ENCODE assay signal across 26 cellular contexts in the genomic region with DNA sequence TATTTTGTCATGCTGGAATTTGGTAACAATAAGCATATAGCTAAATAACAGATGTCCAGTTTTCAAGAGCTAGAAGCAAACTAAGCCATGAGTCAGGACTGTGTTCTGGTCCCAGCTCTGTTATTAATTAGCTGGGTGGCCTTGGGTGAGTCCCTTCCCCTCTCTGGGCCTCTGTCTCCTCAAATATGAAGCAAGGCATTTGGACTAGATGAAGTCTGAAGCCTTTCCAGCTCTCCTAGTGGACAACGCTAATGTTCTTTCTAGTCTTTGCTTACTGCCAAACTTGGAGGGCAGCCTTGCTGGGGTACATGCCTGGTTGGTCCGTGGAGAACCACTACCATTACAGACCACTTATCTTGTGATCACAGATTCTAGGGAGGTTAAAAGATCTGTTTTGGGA.
DNase-seq lines count a peak whose midpoint lies in the region; ATAC-seq and TF ChIP-seq lines count a peak whose summit lies in the region.
"Had no signal": no experiment of that assay in that cellular context is flagged by ENCODE, and none has a peak within 500 bp of the region (broad histone marks: within the 10 kb centered on the region; RNA-seq: fewer than 3 reads in every experiment).

No MANE protein-coding gene starts in this region.

- no peak overlapping the region for H2BK5ac ChIP-seq in mesenchymal stem cell (ENCODE audit: low read depth, low read length, poor library complexity, severe bottlenecking)

- H3K27ac ChIP-seq in HCT116 (ENCODE audit: low read depth, low read length) (peak overlapping the region; percentile 53; the same call in 1 of the 2 replicates), coronary artery (peak overlapping the region; percentile 7 to 51), mesenchymal stem cell (ENCODE audit: low read length, poor library complexity, severe bottlenecking) (no peak overlapping the region)
- H3K27ac ChIP-seq: foreskin keratinocyte had no signal

- H3K4me3 ChIP-seq in HCT116 (replicated peaks in 1 of 2; ENCODE audit: low read depth in 1 of 2, low read length in 2 of 2), result no peak overlapping the region
- H3K4me3 ChIP-seq in coronary artery, result no peak overlapping the region
- H3K4me3 ChIP-seq in mesenchymal stem cell (ENCODE audit: insufficient read depth in 1 of 2, low read depth in 1 of 2, low read length in 2 of 2), result no peak overlapping the region
- H3K4me3 ChIP-seq: GM23338, ovary had no signal

- H3K23ac ChIP-seq in mesenchymal stem cell (ENCODE audit: low read length in 2 of 2), result no peak overlapping the region

- intact Hi-C loops in HCT116 (cut with micrococcal nuclease), result no loop called here

- no peaks in the 10 kb centered on the region for H3K79me2 ChIP-seq in HCT116 (ENCODE audit: insufficient read depth, low read length)

- peak overlapping the region; percentile 59 for H3K4me2 ChIP-seq in HCT116 (ENCODE audit: low read length)
- H3K4me2 ChIP-seq in mesenchymal stem cell (ENCODE audit: low read length, poor library complexity, severe bottlenecking), result no peak overlapping the region
- H3K4me2 ChIP-seq: GM23338 had no signal

- no peak overlapping the region for H2BK15ac ChIP-seq in mesenchymal stem cell (ENCODE audit: low read depth, poor library complexity, severe bottlenecking)

- H4K20me1 ChIP-seq in HCT116 (ENCODE audit: insufficient read depth), result no peaks in the 10 kb centered on the region

- H3K9me2 ChIP-seq in HCT116 (ENCODE audit: insufficient read depth), result no peaks in the 10 kb centered on the region

- TF ChIP-seq CTCF in HCT116 (IDR thresholded peaks at IDR 0.05 in 2 of 3, conservative IDR thresholded peaks at IDR 0.05 in 1 of 3; ENCODE audit: borderline replicate concordance in 1 of 3, insufficient read depth in 1 of 3, low read depth in 2 of 3, low read length in 2 of 3) (no peak), coronary artery (IDR thresholded peaks at IDR 0.05) (no peak), GM10266 (IDR thresholded peaks at IDR 0.05; ENCODE audit: control insufficient read depth, insufficient read depth, low read depth, missing control alignments) (no peak)

- POLR2A ChIA-PET in HCT116 (lab: Charles Lee), result no interaction called here

- RAD21 ChIA-PET in HCT116 (lab: Charles Lee; ENCODE audit: low non-redundant PET in 1 of 2, low total read pairs in 2 of 2, uncharacterized antibody in 2 of 2, unreplicated experiment in 2 of 2), result no interaction called here

- no peaks in the 10 kb centered on the region for H3K9me3 ChIP-seq in HCT116 (ENCODE audit: control insufficient read depth in 1 of 2, insufficient read depth in 1 of 2, low read depth in 1 of 2, low read length in 2 of 2)
- H3K9me3 ChIP-seq in mesenchymal stem cell (ENCODE audit: control insufficient read depth, low read length), result no peaks in the 10 kb centered on the region
- H3K9me3 ChIP-seq: ovary had no signal

- H2AFZ ChIP-seq in HCT116 (ENCODE audit: low read depth, low read length, poor library complexity, severe bottlenecking) (no peak overlapping the region), mesenchymal stem cell (ENCODE audit: low read depth, low read length) (no peak overlapping the region)
- H2AFZ ChIP-seq: GM23338 had no signal

- no peak for TF ChIP-seq RAD21 in HCT116 (IDR thresholded peaks at IDR 0.05; ENCODE audit: low read depth)

- no peak overlapping the region for H2BK12ac ChIP-seq in mesenchymal stem cell (ENCODE audit: low read length in 2 of 2)

- H3K18ac ChIP-seq in mesenchymal stem cell (ENCODE audit: low read depth in 1 of 2, low read length in 2 of 2), result peak overlapping the region in 1 of 2 experiments; percentile 55

- H2BK120ac ChIP-seq in mesenchymal stem cell (ENCODE audit: low read depth, low read length), result no peak overlapping the region

- peaks cover 20 to 29% of the 10 kb centered on the region in 2 experiments for H3K4me1 ChIP-seq in HCT116 (ENCODE audit: control insufficient read depth in 1 of 2, insufficient read depth in 2 of 2, low read length in 2 of 2)
- H3K4me1 ChIP-seq in mesenchymal stem cell (ENCODE audit: control insufficient read depth, insufficient read depth, low read depth, low read length), result peaks cover 5% of the 10 kb centered on the region
- H3K4me1 ChIP-seq: foreskin keratinocyte had no signal

- H3K79me1 ChIP-seq in mesenchymal stem cell (replicated peaks; ENCODE audit: low read length, poor library complexity, severe bottlenecking), result peaks cover 13% of the 10 kb centered on the region

- TF ChIP-seq POLR2A in HCT116 (IDR thresholded peaks at IDR 0.05; ENCODE audit: borderline replicate concordance, extremely low read depth, insufficient read depth, insufficient read length), result no peak

- H3K9ac ChIP-seq in HCT116 (ENCODE audit: low read length) (no peak overlapping the region), mesenchymal stem cell (ENCODE audit: low read length) (peak overlapping the region; percentile 73)

- no TSS peak for BruUV-seq in HCT116 (replicated peaks; lab: Mats Ljungman, UMichigan)

- H3K27me3 ChIP-seq in HCT116 (ENCODE audit: insufficient read depth, low read length), result no peaks in the 10 kb centered on the region
- H3K27me3 ChIP-seq in mesenchymal stem cell (ENCODE audit: control insufficient read depth in 1 of 2, insufficient read depth in 1 of 2, low read length in 2 of 2), result no peaks in the 10 kb centered on the region
- H3K27me3 ChIP-seq: foreskin keratinocyte, ovary had no signal

- H3K36me3 ChIP-seq in HCT116 (ENCODE audit: control insufficient read depth in 1 of 2, insufficient read depth in 2 of 2, low read length in 2 of 2) (no peaks in the 10 kb centered on the region), mesenchymal stem cell (ENCODE audit: control insufficient read depth in 1 of 2, insufficient read depth in 2 of 2, low read depth in 1 of 2, low read length in 2 of 2) (peaks cover 36 to 89% of the 10 kb centered on the region in 2 experiments)
- H3K36me3 ChIP-seq: ovary had no signal

- H3K14ac ChIP-seq in mesenchymal stem cell (ENCODE audit: low read length in 2 of 2), result no peak overlapping the region

- WGBS in mesenchymal stem cell, result 100% methylated on average over 1 of the region's 2 CpGs

- H4K8ac ChIP-seq in mesenchymal stem cell (ENCODE audit: low read length), result no peak overlapping the region

- no peak for ATAC-seq in HCT116
- ATAC-seq: activated CD4-positive, alpha-beta T cell treated with anti-CD3 and anti-CD28 coated beads for 36 hours; activated T-cell treated with anti-CD3 and anti-CD28 coated beads, Interleukin-2, amount 50 U/mL, for 4 hours; foreskin keratinocyte; GM23338; left lobe of liver; naive thymus-derived CD8-positive, alpha-beta T cell; stimulated activated memory B cell treated with anti-CD40 and anti-IgM and Interleukin-4, amounts not matched to agents 10 μg/mL and 1 μg/mL and 100 μg/mL, for 72 hours had no signal

- peak; percentile 14 for DNase-seq in AG08395 (ENCODE audit: low spot score)
- no peak for DNase-seq in HCT116 (ENCODE audit: low read depth, low spot score)
- no peak for DNase-seq in coronary artery (ENCODE audit: low spot score)
- DNase-seq in mesenchymal stem cell, result no peak
- DNase-seq in GDM1 (lab: John Stamatoyannopoulos, UW), result no peak
- DNase-seq in mucosa of gallbladder (ENCODE audit: low spot score), result no peak
- DNase-seq in GM10266 (ENCODE audit: extremely low spot score), result no peak
- no peak for DNase-seq in inferior parietal cortex (ENCODE audit: extremely low spot score)
- DNase-seq: activated CD4-positive, alpha-beta T cell treated with anti-CD3 and anti-CD28 coated beads for 36 hours; activated naive CD4-positive, alpha-beta T cell; activated T-cell treated with anti-CD3 and anti-CD28 coated beads, Interleukin-2, amount 50 U/mL, for 4 hours; amniotic stem cell; cortex of kidney; DMS 273 treated with DMSO at 0.1 percent for 48 hours; foreskin keratinocyte; naive thymus-derived CD8-positive, alpha-beta T cell; NCI-H1048; NCI-H187 treated with DMSO at 0.1 percent for 48 hours; NCI-H526; ovary; retina; stimulated activated CD4-positive, alpha-beta T cell treated with anti-CD3 and anti-CD28 coated beads, Interleukin-4, amount 100 ng/mL, for 1 hour; T-helper 2 cell had no signal

- CTCF ChIA-PET in HCT116 (lab: Charles Lee), result no interaction called here

- no peak overlapping the region for H2AK5ac ChIP-seq in mesenchymal stem cell (ENCODE audit: low read length, severe bottlenecking)

- H3K4ac ChIP-seq in mesenchymal stem cell (ENCODE audit: low read depth in 1 of 2, low read length in 2 of 2), result no peak overlapping the region

- no peak overlapping the region for H4K91ac ChIP-seq in mesenchymal stem cell (ENCODE audit: low read length)

TF ChIP-seq in HCT116, 20 proteins besides CTCF, POLR2A, EP300 and RAD21 (continues in another document):
- TF ChIP-seq SIN3A (IDR thresholded peaks at IDR 0.05; ENCODE audit: low read depth), result no peak
- TF ChIP-seq SRF (IDR thresholded peaks at IDR 0.05; ENCODE audit: low read depth), result no peak
- no peak for TF ChIP-seq EZH2phosphoT487 (IDR thresholded peaks at IDR 0.05; ENCODE audit: borderline replicate concordance)
- TF ChIP-seq, protein P1, sequence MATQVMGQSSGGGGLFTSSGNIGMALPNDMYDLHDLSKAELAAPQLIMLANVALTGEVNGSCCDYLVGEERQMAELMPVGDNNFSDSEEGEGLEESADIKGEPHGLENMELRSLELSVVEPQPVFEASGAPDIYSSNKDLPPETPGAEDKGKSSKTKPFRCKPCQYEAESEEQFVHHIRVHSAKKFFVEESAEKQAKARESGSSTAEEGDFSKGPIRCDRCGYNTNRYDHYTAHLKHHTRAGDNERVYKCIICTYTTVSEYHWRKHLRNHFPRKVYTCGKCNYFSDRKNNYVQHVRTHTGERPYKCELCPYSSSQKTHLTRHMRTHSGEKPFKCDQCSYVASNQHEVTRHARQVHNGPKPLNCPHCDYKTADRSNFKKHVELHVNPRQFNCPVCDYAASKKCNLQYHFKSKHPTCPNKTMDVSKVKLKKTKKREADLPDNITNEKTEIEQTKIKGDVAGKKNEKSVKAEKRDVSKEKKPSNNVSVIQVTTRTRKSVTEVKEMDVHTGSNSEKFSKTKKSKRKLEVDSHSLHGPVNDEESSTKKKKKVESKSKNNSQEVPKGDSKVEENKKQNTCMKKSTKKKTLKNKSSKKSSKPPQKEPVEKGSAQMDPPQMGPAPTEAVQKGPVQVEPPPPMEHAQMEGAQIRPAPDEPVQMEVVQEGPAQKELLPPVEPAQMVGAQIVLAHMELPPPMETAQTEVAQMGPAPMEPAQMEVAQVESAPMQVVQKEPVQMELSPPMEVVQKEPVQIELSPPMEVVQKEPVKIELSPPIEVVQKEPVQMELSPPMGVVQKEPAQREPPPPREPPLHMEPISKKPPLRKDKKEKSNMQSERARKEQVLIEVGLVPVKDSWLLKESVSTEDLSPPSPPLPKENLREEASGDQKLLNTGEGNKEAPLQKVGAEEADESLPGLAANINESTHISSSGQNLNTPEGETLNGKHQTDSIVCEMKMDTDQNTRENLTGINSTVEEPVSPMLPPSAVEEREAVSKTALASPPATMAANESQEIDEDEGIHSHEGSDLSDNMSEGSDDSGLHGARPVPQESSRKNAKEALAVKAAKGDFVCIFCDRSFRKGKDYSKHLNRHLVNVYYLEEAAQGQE (IDR thresholded peaks at IDR 0.05; ENCODE audit: low read depth), result no peak
- TF ChIP-seq YY1 (IDR thresholded peaks at IDR 0.05; ENCODE audit: extremely low read depth, insufficient replicate concordance, low read depth, low read length), result no peak
- TF ChIP-seq EZH2 (IDR thresholded peaks at IDR 0.05), result no peak
- TF ChIP-seq TCF7L2 (IDR thresholded peaks at IDR 0.05; ENCODE audit: borderline replicate concordance, extremely low read depth, insufficient read depth, insufficient read length), result no peak
